25 cellular contexts compared by ENCODE assay signal in genomic region chr19:6691342-6691741, GRCh38. TPM values are rescaled to one million over a fixed set of nuclear protein-coding genes. Genes with fewer than 3 reads are reported as not detected.
A peak's percentile ranks its signal among the peaks of the same experiment; 100 is the strongest.
DNase-seq lines count a peak whose midpoint lies in the region; FAIRE-seq and TF ChIP-seq lines count a peak whose summit lies in the region.
"Had no signal": no experiment of that assay in that cellular context is flagged by ENCODE, and none has a peak within 500 bp of the region (broad histone marks: within the 10 kb centered on the region; RNA-seq: fewer than 3 reads in every experiment).

No MANE protein-coding gene starts in this region.

- DNase-seq in MCF 10A (ENCODE audit: unreplicated experiment) (no peak), mammary epithelial cell (no peak), kidney (peak; percentile 39), spleen (peak; percentile 6), NCI-H2227 (lab: John Stamatoyannopoulos, UW; ENCODE audit: unreplicated experiment) (no peak), osteocyte (ENCODE audit: extremely low spot score, unreplicated experiment) (no peak)
- DNase-seq: 8988T; ACHN; C1 segment of cervical spinal cord; Calu3; CD4-positive, alpha-beta memory T cell; COR-L47; DMS53; DMS79 treated with DMSO at 0.1 percent for 48 hours; GF-D8; H9; HFFc6 had no signal

- H3K4me1 ChIP-seq in mammary epithelial cell (ENCODE audit: insufficient read depth, low read length) = no peaks in the 10 kb centered on the region
- no peaks in the 10 kb centered on the region for H3K4me1 ChIP-seq in HEK293 (ENCODE audit: control insufficient read depth, insufficient read depth, low read length)
- no peaks in the 10 kb centered on the region for H3K4me1 ChIP-seq in kidney (ENCODE audit: control insufficient read depth in 1 of 2, insufficient read depth in 1 of 2, low read depth in 1 of 2, low read length in 2 of 2)
- H3K4me1 ChIP-seq in spleen = no peaks in the 10 kb centered on the region
- H3K4me1 ChIP-seq: A549 had no signal

- intact Hi-C loops in MCF 10A (cut with micrococcal nuclease) (no loop called here), mammary epithelial cell (cut with micrococcal nuclease) (no loop called here), kidney (cut with DNase I) (no loop called here), spleen (cut with DNase I; ENCODE audit: low total_unique reads) (no loop called here)

- CTCF ChIA-PET in MCF 10A (lab: Yijun Ruan, JAX) (interaction anchor here (0.7 kb wide), 1 partner anchor 15 kb away, joined by 3 read pairs; no protein-coding TSS in a partner anchor), mammary epithelial cell (lab: Charles Lee; ENCODE audit: low non-redundant PET) (no interaction called here), HEK293 (lab: Yijun Ruan, JAX) (interaction anchor here (0.6 kb wide), 1 partner anchor 12 kb away, joined by 4 read pairs; no protein-coding TSS in a partner anchor)

- no peaks in the 10 kb centered on the region for H3K27me3 ChIP-seq in mammary epithelial cell (ENCODE audit: insufficient read depth, low read length)
- peaks cover 0 to 11% (median 0%) of the 10 kb centered on the region in 7 donors for H3K27me3 ChIP-seq in spleen (replicated peaks in 1 of 7)

- no peak for FAIRE-seq in kidney (lab: Jason Lieb, UNC)
- FAIRE-seq: A549, GM12891, GM18507 had no signal

- TF ChIP-seq CTCF in MCF 10A (IDR thresholded peaks at IDR 0.05; ENCODE audit: unreplicated experiment) = no peak
- no peak for TF ChIP-seq CTCF in mammary epithelial cell (conservative IDR thresholded peaks at IDR 0.05 in 1 of 2, IDR thresholded peaks at IDR 0.05 in 1 of 2; ENCODE audit: extremely low read depth in 1 of 2, insufficient read depth in 1 of 2, low read depth in 1 of 2, low read length in 2 of 2)
- no peak for TF ChIP-seq CTCF in HEK293 (tag by site-specific recombination; IDR thresholded peaks at IDR 0.05)
- no peak for TF ChIP-seq CTCF in kidney (IDR thresholded peaks at IDR 0.05; ENCODE audit: borderline replicate concordance, extremely low read depth, insufficient read depth)
- no peak for TF ChIP-seq CTCF in spleen (IDR thresholded peaks at IDR 0.05 in 8 of 11, conservative IDR thresholded peaks at IDR 0.05 in 3 of 11)
- TF ChIP-seq CTCF in osteocyte (IDR thresholded peaks at IDR 0.05) = no peak

- H3K9me3 Mint-ChIP-seq in MCF 10A (ENCODE audit: unreplicated experiment) = no peaks in the 10 kb centered on the region
- peaks cover 3% of the 10 kb centered on the region for H3K9me3 Mint-ChIP-seq in osteocyte (ENCODE audit: unreplicated experiment)
- H3K9me3 Mint-ChIP-seq: CD4-positive, alpha-beta memory T cell had no signal

- H3K36me3 ChIP-seq in mammary epithelial cell (ENCODE audit: insufficient read depth, low read length) (no peaks in the 10 kb centered on the region), HEK293 (ENCODE audit: control insufficient read depth in 2 of 2, insufficient read depth in 1 of 2, low read length in 2 of 2) (no peaks in the 10 kb centered on the region), kidney (ENCODE audit: control insufficient read depth in 1 of 2, insufficient read depth in 2 of 2, low read length in 2 of 2) (no peaks in the 10 kb centered on the region), spleen (no peaks in the 10 kb centered on the region)

- no peak overlapping the region for H3K4me3 Mint-ChIP-seq in MCF 10A (ENCODE audit: unreplicated experiment)
- H3K4me3 Mint-ChIP-seq in osteocyte (ENCODE audit: unreplicated experiment) = no peak overlapping the region
- H3K4me3 Mint-ChIP-seq: CD4-positive, alpha-beta memory T cell; GM23338; H9; HFFc6 had no signal

- H3K36me3 Mint-ChIP-seq in MCF 10A (ENCODE audit: insufficient read depth, unreplicated experiment) (peaks cover 99% of the 10 kb centered on the region), osteocyte (ENCODE audit: unreplicated experiment) (no peaks in the 10 kb centered on the region)
- H3K36me3 Mint-ChIP-seq: CD4-positive, alpha-beta memory T cell had no signal

- POLR2A ChIA-PET in MCF 10A (lab: Yijun Ruan, JAX) = no interaction called here
- POLR2A ChIA-PET in HEK293 (lab: Yijun Ruan, JAX) = no interaction called here

- H4K20me1 ChIP-seq in mammary epithelial cell (ENCODE audit: insufficient read depth, low read length) = no peaks in the 10 kb centered on the region

- H3K9ac ChIP-seq in mammary epithelial cell (ENCODE audit: insufficient read depth, low read length) (no peak overlapping the region), kidney (ENCODE audit: low read length in 2 of 2) (no peak overlapping the region)

- H3K27me3 Mint-ChIP-seq in MCF 10A (ENCODE audit: insufficient read depth, unreplicated experiment) (no peaks in the 10 kb centered on the region), osteocyte (ENCODE audit: unreplicated experiment) (peaks cover 2% of the 10 kb centered on the region)
- H3K27me3 Mint-ChIP-seq: CD4-positive, alpha-beta memory T cell had no signal

- H3K79me2 ChIP-seq in mammary epithelial cell (ENCODE audit: insufficient read depth, low read length) = no peaks in the 10 kb centered on the region

- in situ Hi-C loops in mammary epithelial cell (cut with MboI; ENCODE audit: low sequenced_read_pairs in 2 of 2) = no loop called here

- H2AFZ ChIP-seq in mammary epithelial cell (ENCODE audit: low read depth, low read length) = no peak overlapping the region
- H2AFZ ChIP-seq: GM23338 had no signal

- H3K4me2 ChIP-seq in mammary epithelial cell (ENCODE audit: insufficient read depth, low read depth, low read length) = no peak overlapping the region
- H3K4me2 ChIP-seq: A549, GM23338 had no signal

- BruUV-seq in MCF 10A (replicated peaks; lab: Mats Ljungman, UMichigan) (no TSS peak), mammary epithelial cell (replicated peaks; lab: Mats Ljungman, UMichigan) (no TSS peak)

- no peak for TF ChIP-seq POLR2A in spleen (IDR thresholded peaks at IDR 0.05)

- H3K27ac ChIP-seq in mammary epithelial cell (ENCODE audit: insufficient read depth, low read depth, low read length) (no peak overlapping the region), HEK293 (ENCODE audit: extremely low read depth, low read depth, low read length) (no peak overlapping the region), kidney (ENCODE audit: low read depth in 2 of 2, low read length in 2 of 2) (no peak overlapping the region), spleen (no peak overlapping the region)
- H3K27ac ChIP-seq: A549 had no signal

- H3K9me3 ChIP-seq in mammary epithelial cell (replicated peaks; ENCODE audit: insufficient read depth, low read length) = no peaks in the 10 kb centered on the region
- H3K9me3 ChIP-seq in HEK293 (ENCODE audit: control insufficient read depth, insufficient read depth, low read depth, low read length) = no peaks in the 10 kb centered on the region
- H3K9me3 ChIP-seq in kidney (ENCODE audit: control insufficient read depth in 1 of 2, low read length in 2 of 2) = no peaks in the 10 kb centered on the region
- H3K9me3 ChIP-seq in spleen = no peaks in the 10 kb centered on the region
- H3K9me3 ChIP-seq: A549 had no signal

- WGBS in mammary epithelial cell (ENCODE audit: low coverage, missing lambda C conversion rate) = 89% methylated on average over 5 of the region's 8 CpGs
- WGBS in spleen, 5 donors = 86 to 94% (median 91%) methylated on average over 8 of the region's 8 CpGs

- H3K4me3 ChIP-seq in mammary epithelial cell (replicated peaks in 1 of 3; ENCODE audit: insufficient read depth in 1 of 3, low read depth in 2 of 3, low read length in 3 of 3) (no peak overlapping the region), HEK293 (ENCODE audit: low read depth, low read length) (no peak overlapping the region), kidney (ENCODE audit: low read length in 2 of 2) (no peak overlapping the region), spleen (no peak overlapping the region)
- H3K4me3 ChIP-seq: A549, GM23338 had no signal

- dilution Hi-C loops in mammary epithelial cell (cut with HindIII; ENCODE audit: low sequenced_read_pairs) = no loop called here

- H3K27ac Mint-ChIP-seq in MCF 10A (ENCODE audit: low read depth, unreplicated experiment) (peak overlapping the region; percentile 49), osteocyte (ENCODE audit: unreplicated experiment) (no peak overlapping the region)
- H3K27ac Mint-ChIP-seq: GM23338, H9, HFFc6 had no signal

- H3K4me1 Mint-ChIP-seq in MCF 10A (ENCODE audit: insufficient read depth, unreplicated experiment) = no peaks in the 10 kb centered on the region
- H3K4me1 Mint-ChIP-seq in osteocyte (ENCODE audit: unreplicated experiment) = no peaks in the 10 kb centered on the region
- H3K4me1 Mint-ChIP-seq: CD4-positive, alpha-beta memory T cell; GM23338 had no signal

TF ChIP-seq in HEK293, 187 proteins besides CTCF, POLR2A, EP300 and RAD21:
- TF ChIP-seq YY1 (tag by site-specific recombination; IDR thresholded peaks at IDR 0.05) (no peak), ZNF623 (tag by site-specific recombination; IDR thresholded peaks at IDR 0.05) (peak; percentile 53)

RNA-seq across cellular contexts. Expression of gene TNFSF14, which starts 21.4 kb away (rescaled TPM):
- 12.1 and 12.2 TPM in 2 replicates for total RNA-seq in MCF 10A (2022)
- under 1 TPM in 1 of 2 donors, not detected in 1; 0.16 TPM for total RNA-seq in mammary epithelial cell
- not detected for polyA plus RNA-seq in mammary epithelial cell
- not detected for polyA minus RNA-seq in mammary epithelial cell
- 2.5 TPM for total RNA-seq in kidney
- not detected for polyA plus RNA-seq in kidney (ENCODE audit: insufficient read depth, low read depth, low replicate concordance)
- 10 to 100 TPM in 2 of 7 donors, 1 to 10 TPM in 5; 5.2 to 10.6 (median 8.2) TPM for total RNA-seq in spleen
- polyA plus RNA-seq in spleen = 1 to 10 TPM in 2 of 3 donors, under 1 TPM in 1; 0.41 to 1.6 (median 1.1) TPM
- not detected in 2 replicates for total RNA-seq in osteocyte
- total RNA-seq: Daoy, G401, GM23338, H9, HFFc6 had no signal
- polyA plus RNA-seq: BJ, GM23338 had no signal

RNA-seq across cellular contexts. Expression of gene C3, which starts 29.1 kb away (rescaled TPM):
- total RNA-seq in MCF 10A (2022) (842 and 872 TPM in 2 replicates), mammary epithelial cell (100 to 1,000 TPM in 1 of 2 donors, 10 to 100 TPM in 1; 20.5 to 122 TPM), kidney (3,831 TPM), spleen (10 to 100 TPM in 4 of 7 donors, 1 to 10 TPM in 3; 5.8 to 68.1 (median 19.7) TPM), osteocyte (0.56 TPM in 1 of 2 replicates, not detected in the other)
- polyA plus RNA-seq in mammary epithelial cell (142 TPM), kidney (ENCODE audit: insufficient read depth, low read depth, low replicate concordance) (452 TPM), spleen (100 to 1,000 TPM in 1 of 3 donors, 10 to 100 TPM in 2; 31.0 to 182 (median 34.1) TPM)
- 403 TPM for polyA minus RNA-seq in mammary epithelial cell
- polyA plus RNA-seq: CD4-positive, alpha-beta memory T cell had no signal

RNA-seq across cellular contexts. Expression of gene GPR108, which starts 46.0 kb away (rescaled TPM):
- 115 and 124 TPM in 2 replicates for total RNA-seq in MCF 10A (2022)
- total RNA-seq in mammary epithelial cell = 10 to 100 TPM; 50.2 to 95.9 TPM
- polyA plus RNA-seq in mammary epithelial cell = 75.9 TPM
- polyA minus RNA-seq in mammary epithelial cell = 230 TPM
- 113 TPM for total RNA-seq in kidney
- polyA plus RNA-seq in kidney (ENCODE audit: insufficient read depth, low read depth, low replicate concordance) = 144 TPM
- 10 to 100 TPM; 35.4 to 75.0 (median 56.0) TPM for total RNA-seq in spleen
- polyA plus RNA-seq in spleen = 100 to 1,000 TPM in 1 of 3 donors, 10 to 100 TPM in 2; 66.9 to 102 (median 91.8) TPM
- total RNA-seq in osteocyte = 45.4 and 51.5 TPM in 2 replicates

RNA-seq across cellular contexts. Expression of gene TRIP10, which starts 48.1 kb away (rescaled TPM):
- total RNA-seq in MCF 10A (2022) (45.4 and 49.7 TPM in 2 replicates), mammary epithelial cell (10 to 100 TPM; 45.0 to 73.3 TPM), kidney (92.9 TPM), spleen (10 to 100 TPM; 25.4 to 50.3 (median 32.1) TPM), osteocyte (51.1 and 53.8 TPM in 2 replicates)
- polyA plus RNA-seq in mammary epithelial cell (46.8 TPM), kidney (ENCODE audit: insufficient read depth, low read depth, low replicate concordance) (57.5 TPM), spleen (10 to 100 TPM; 17.2 to 58.2 (median 36.1) TPM)
- polyA minus RNA-seq in mammary epithelial cell = 28.9 TPM

Comparison
In these comparisons a context has a peak if more than half of its experiments do, and no peak if none do; other contexts are left out.
1. DNase-seq: peak in kidney (single experiment) and spleen (single experiment); none in MCF 10A (single experiment), mammary epithelial cell (single experiment), NCI-H2227 (single experiment) and osteocyte (single experiment).